ENCODE assay signal across 17 cellular contexts in genomic region chr17:80032614-80033171, GRCh38. TPM values are rescaled to one million over a fixed set of nuclear protein-coding genes. Genes with fewer than 3 reads are reported as not detected.
"Had no signal": no experiment of that assay in that cellular context is flagged by ENCODE, and none has a peak within 500 bp of the region (broad histone marks: within the 10 kb centered on the region; RNA-seq: fewer than 3 reads in every experiment).

No MANE protein-coding gene starts in this region.

- H3K36me3 Mint-ChIP-seq: stimulated activated memory B cell treated with anti-CD40 and anti-IgM and Interleukin-4, amounts not matched to agents 10 μg/mL and 1 μg/mL and 100 μg/mL, for 72 hours had no signal

- H3K9me3 Mint-ChIP-seq: activated CD4-positive, alpha-beta T cell treated with anti-CD3 and anti-CD28 coated beads, Interleukin-2, amount 10 ng/mL, durations not matched to agents 7 days and 5 days; activated naive CD4-positive, alpha-beta T cell treated with anti-CD3 and anti-CD28 coated beads for 36 hours; activated T-cell treated with anti-CD3 and anti-CD28 coated beads, Interleukin-2, amount 50 U/mL, for 4 hours; stimulated activated memory B cell treated with anti-CD40 and anti-IgM and Interleukin-4, amounts not matched to agents 10 μg/mL and 1 μg/mL and 100 μg/mL, for 72 hours; T-helper 2 cell treated with Interferon-gamma antibody and Interleukin-4, amounts not matched to agents 5 μg/mL and 100 μg/mL, for 36 hours had no signal

- H3K4me3 Mint-ChIP-seq: activated CD4-positive, alpha-beta T cell treated with anti-CD3 and anti-CD28 coated beads, Interleukin-2, amount 10 ng/mL, durations not matched to agents 7 days and 5 days; activated CD8-positive, alpha-beta T cell treated with anti-CD3 and anti-CD28 coated beads, Interleukin-2, amount 10 ng/mL, durations not matched to agents 7 days and 5 days; activated naive CD4-positive, alpha-beta T cell treated with anti-CD3 and anti-CD28 coated beads for 36 hours; activated T-cell treated with anti-CD3 and anti-CD28 coated beads, Interleukin-2, amount 50 U/mL, for 4 hours; stimulated activated memory B cell treated with anti-CD40 and anti-IgM and Interleukin-4, amounts not matched to agents 10 μg/mL and 1 μg/mL and 100 μg/mL, for 72 hours; T-helper 2 cell treated with Interferon-gamma antibody and Interleukin-4, amounts not matched to agents 5 μg/mL and 100 μg/mL, for 36 hours had no signal

- H3K27me3 ChIP-seq: ovary had no signal

- H3K36me3 ChIP-seq: heart left ventricle, ovary had no signal

- ATAC-seq: activated CD8-positive, alpha-beta T cell treated with anti-CD3 and anti-CD28 coated beads, Interleukin-2, amount 10 ng/mL, durations not matched to agents 7 days and 5 days; activated T-cell treated with anti-CD3 and anti-CD28 coated beads, Interleukin-2, amount 50 U/mL, for 4 hours; heart left ventricle; left lobe of liver; sciatic nerve; stimulated activated memory B cell treated with anti-CD40 and anti-IgM and Interleukin-4, amounts not matched to agents 10 μg/mL and 1 μg/mL and 100 μg/mL, for 72 hours had no signal

- H3K4me3 ChIP-seq: coronary artery, heart left ventricle, lung, ovary had no signal

- H3K9me3 ChIP-seq: heart left ventricle, ovary had no signal

- H3K27ac Mint-ChIP-seq: activated CD4-positive, alpha-beta T cell treated with anti-CD3 and anti-CD28 coated beads, Interleukin-2, amount 10 ng/mL, durations not matched to agents 7 days and 5 days; activated CD8-positive, alpha-beta T cell treated with anti-CD3 and anti-CD28 coated beads, Interleukin-2, amount 10 ng/mL, durations not matched to agents 7 days and 5 days; activated naive CD4-positive, alpha-beta T cell treated with anti-CD3 and anti-CD28 coated beads for 36 hours; stimulated activated memory B cell treated with anti-CD40 and anti-IgM and Interleukin-4, amounts not matched to agents 10 μg/mL and 1 μg/mL and 100 μg/mL, for 72 hours; T-helper 2 cell treated with Interferon-gamma antibody and Interleukin-4, amounts not matched to agents 5 μg/mL and 100 μg/mL, for 36 hours had no signal

- H3K27ac ChIP-seq: coronary artery, heart left ventricle, ovary had no signal

- DNase-seq: activated CD4-positive, alpha-beta T cell treated with anti-CD3 and anti-CD28 coated beads, Interleukin-2, amount 10 ng/mL, durations not matched to agents 7 days and 5 days; activated CD8-positive, alpha-beta memory T cell treated with anti-CD3 and anti-CD28 coated beads, Interleukin-2, amount 50 U/mL, for 4 hours; activated CD8-positive, alpha-beta T cell treated with anti-CD3 and anti-CD28 coated beads, Interleukin-2, amount 10 ng/mL, durations not matched to agents 7 days and 5 days; activated naive CD4-positive, alpha-beta T cell treated with anti-CD3 and anti-CD28 coated beads for 36 hours; activated T-cell treated with anti-CD3 and anti-CD28 coated beads, Interleukin-2, amount 50 U/mL, for 4 hours; aorta; erythroblast; heart left ventricle; kidney; ovary; stimulated activated CD4-positive, alpha-beta T cell treated with anti-CD3 and anti-CD28 coated beads, Interleukin-4, amount 100 ng/mL, for 24 hours had no signal

RNA-seq across cellular contexts. Expression of gene CCDC40, which starts 3.7 kb away (rescaled TPM):
- total RNA-seq: activated CD4-positive, alpha-beta T cell treated with anti-CD3 and anti-CD28 coated beads, Interleukin-2, amount 10 ng/mL, durations not matched to agents 7 days and 5 days; activated CD8-positive, alpha-beta T cell treated with anti-CD3 and anti-CD28 coated beads, Interleukin-2, amount 10 ng/mL, durations not matched to agents 7 days and 5 days had no signal
